1 cellular context compared by ENCODE assay signal in genomic region chr12:111270773-111271172, GRCh38.
TF ChIP-seq lines count a peak whose summit lies in the region.

No MANE protein-coding gene starts in this region.

TF ChIP-seq in H1, 55 proteins besides CTCF, POLR2A, EP300 and RAD21 (continued from another document):
- TF ChIP-seq POU5F1 (IDR thresholded peaks at IDR 0.05; ENCODE audit: low read depth, low read length) (no peak), TBP (IDR thresholded peaks at IDR 0.05; ENCODE audit: low read depth, low read length) (no peak), KDM1A (IDR thresholded peaks at IDR 0.05; ENCODE audit: borderline replicate concordance, low read length) (peak; percentile 31; the same call in 1 of the 2 replicates), JUND (IDR thresholded peaks at IDR 0.05; ENCODE audit: low read length) (peak; percentile 66; the same call in 1 of the 2 replicates), MAFK (IDR thresholded peaks at IDR 0.05; ENCODE audit: low read depth, low read length) (no peak)
